Comparison of ENCODE assay signal across 14 cellular contexts in genomic region chr4:3481113-3481531, GRCh38. TPM values are rescaled to one million over a fixed set of nuclear protein-coding genes. Genes with fewer than 3 reads are reported as not detected.
A peak's percentile ranks its signal among the peaks of the same experiment; 100 is the strongest.
DNase-seq lines count a peak whose midpoint lies in the region; ATAC-seq and TF ChIP-seq lines count a peak whose summit lies in the region.
"Had no signal": no experiment of that assay in that cellular context is flagged by ENCODE, and none has a peak within 500 bp of the region (broad histone marks: within the 10 kb centered on the region; RNA-seq: fewer than 3 reads in every experiment).

No MANE protein-coding gene starts in this region.

- H3K9ac ChIP-seq in HUES48 (ENCODE audit: low read depth, low read length) (no peak overlapping the region), mesenchymal stem cell (ENCODE audit: low read length) (no peak overlapping the region)

- TF ChIP-seq CTCF in RWPE1 (conservative IDR thresholded peaks at IDR 0.05; ENCODE audit: low read depth) (no peak), HFFc6 (IDR thresholded peaks at IDR 0.05) (no peak)

- H3K4me3 ChIP-seq in HUES48 (ENCODE audit: low read depth, low read length) (peak overlapping the region; percentile 45), mesenchymal stem cell (ENCODE audit: insufficient read depth in 1 of 2, low read depth in 1 of 2, low read length in 2 of 2) (no peak overlapping the region)
- H3K4me3 ChIP-seq: adrenal gland, upper lobe of left lung had no signal

- POLR2A ChIA-PET in RWPE1 (lab: Yijun Ruan, JAX; ENCODE audit: low non-redundant PET) = no interaction called here

- no peak overlapping the region for H2BK12ac ChIP-seq in mesenchymal stem cell (ENCODE audit: low read length in 2 of 2)

- H3K9me3 Mint-ChIP-seq in HFFc6 = no peaks in the 10 kb centered on the region
- no peaks in the 10 kb centered on the region for H3K9me3 Mint-ChIP-seq in stimulated activated effector memory CD8-positive, alpha-beta T cell treated with anti-CD3 and anti-CD28 coated beads, Interleukin-12 subunit alpha, Interleukin-12 subunit beta, amount 100 ng/mL, for 72 hours
- H3K9me3 Mint-ChIP-seq: activated T-cell treated with anti-CD3 and anti-CD28 coated beads, Interleukin-2, amount 50 U/mL, for 72 hours; nephron had no signal

- H4K91ac ChIP-seq in mesenchymal stem cell (ENCODE audit: low read length) = no peak overlapping the region

- no peak overlapping the region for H3K4me2 ChIP-seq in mesenchymal stem cell (ENCODE audit: low read length, poor library complexity, severe bottlenecking)

- H3K23ac ChIP-seq in mesenchymal stem cell (ENCODE audit: low read length in 2 of 2) = peak overlapping the region in 1 of 2 experiments; percentile 14

- H2BK120ac ChIP-seq in mesenchymal stem cell (ENCODE audit: low read depth, low read length) = no peak overlapping the region

- 32% methylated on average over 5 of the region's 5 CpGs for WGBS in mesenchymal stem cell

- peak overlapping the region; percentile 31 for H2AK5ac ChIP-seq in mesenchymal stem cell (ENCODE audit: low read length, severe bottlenecking)

- H3K4me1 ChIP-seq in HUES48 (ENCODE audit: control insufficient read depth, insufficient read depth, low read length) (peaks cover 22% of the 10 kb centered on the region), mesenchymal stem cell (ENCODE audit: control insufficient read depth, insufficient read depth, low read depth, low read length) (peaks cover 65% of the 10 kb centered on the region)
- H3K4me1 ChIP-seq: adrenal gland had no signal

- H3K18ac ChIP-seq in mesenchymal stem cell (ENCODE audit: low read depth in 1 of 2, low read length in 2 of 2) = no peak overlapping the region

- no peaks in the 10 kb centered on the region for H3K36me3 Mint-ChIP-seq in HFFc6 (ENCODE audit: low read depth)
- no peaks in the 10 kb centered on the region for H3K36me3 Mint-ChIP-seq in stimulated activated effector memory CD8-positive, alpha-beta T cell treated with anti-CD3 and anti-CD28 coated beads, Interleukin-12 subunit alpha, Interleukin-12 subunit beta, amount 100 ng/mL, for 72 hours

- no peak overlapping the region for H3K14ac ChIP-seq in mesenchymal stem cell (ENCODE audit: low read length in 2 of 2)

- H3K9me3 ChIP-seq in HUES48 (ENCODE audit: control insufficient read depth, insufficient read depth, low read length) (no peaks in the 10 kb centered on the region), mesenchymal stem cell (ENCODE audit: control insufficient read depth, low read length) (no peaks in the 10 kb centered on the region)
- H3K9me3 ChIP-seq: adrenal gland, upper lobe of left lung had no signal

- no peak overlapping the region for H2AFZ ChIP-seq in mesenchymal stem cell (ENCODE audit: low read depth, low read length)

- H3K4ac ChIP-seq in mesenchymal stem cell (ENCODE audit: low read depth in 1 of 2, low read length in 2 of 2) = no peak overlapping the region

- peaks cover 12% of the 10 kb centered on the region for H3K27me3 Mint-ChIP-seq in HFFc6 (ENCODE audit: insufficient read depth)

- H3K27ac ChIP-seq in HUES48 (ENCODE audit: low read depth, low read length) (peak overlapping the region; percentile 90), RWPE1 (peak overlapping the region; percentile 16; the same call in 1 of the 2 replicates), mesenchymal stem cell (ENCODE audit: low read length, poor library complexity, severe bottlenecking) (no peak overlapping the region)
- H3K27ac ChIP-seq: adrenal gland, C4-2B, upper lobe of left lung had no signal

- H3K4me3 Mint-ChIP-seq in HFFc6 = no peak overlapping the region
- no peak overlapping the region for H3K4me3 Mint-ChIP-seq in stimulated activated effector memory CD8-positive, alpha-beta T cell treated with anti-CD3 and anti-CD28 coated beads, Interleukin-12 subunit alpha, Interleukin-12 subunit beta, amount 100 ng/mL, for 72 hours
- H3K4me3 Mint-ChIP-seq: activated T-cell treated with anti-CD3 and anti-CD28 coated beads, Interleukin-2, amount 50 U/mL, for 72 hours; nephron had no signal

- H3K4me1 Mint-ChIP-seq in HFFc6 (ENCODE audit: low read depth) = peaks cover 6% of the 10 kb centered on the region
- peaks cover 6% of the 10 kb centered on the region for H3K4me1 Mint-ChIP-seq in stimulated activated effector memory CD8-positive, alpha-beta T cell treated with anti-CD3 and anti-CD28 coated beads, Interleukin-12 subunit alpha, Interleukin-12 subunit beta, amount 100 ng/mL, for 72 hours

- H2BK5ac ChIP-seq in mesenchymal stem cell (ENCODE audit: low read depth, low read length, poor library complexity, severe bottlenecking) = no peak overlapping the region

- H3K27ac Mint-ChIP-seq in HFFc6 = no peak overlapping the region
- H3K27ac Mint-ChIP-seq in stimulated activated effector memory CD8-positive, alpha-beta T cell treated with anti-CD3 and anti-CD28 coated beads, Interleukin-12 subunit alpha, Interleukin-12 subunit beta, amount 100 ng/mL, for 72 hours = no peak overlapping the region
- H3K27ac Mint-ChIP-seq: activated T-cell treated with anti-CD3 and anti-CD28 coated beads, Interleukin-2, amount 50 U/mL, for 72 hours; nephron had no signal

- DNase-seq in COR-L47 (lab: John Stamatoyannopoulos, UW) (peak; percentile 87), RWPE1 (ENCODE audit: low spot score) (no peak), mesenchymal stem cell (no peak), HFFc6 (no peak), NCI-H2029 treated with DMSO at 0.1 percent for 48 hours (lab: John Stamatoyannopoulos, UW) (no peak)
- no peak for DNase-seq in stimulated activated effector memory CD8-positive, alpha-beta T cell treated with anti-CD3 and anti-CD28 coated beads, Interleukin-12 subunit alpha, Interleukin-12 subunit beta, amount 100 ng/mL, for 72 hours (ENCODE audit: low spot score in 2 of 2)

- H3K79me1 ChIP-seq in mesenchymal stem cell (replicated peaks; ENCODE audit: low read length, poor library complexity, severe bottlenecking) = no peaks in the 10 kb centered on the region

- CTCF ChIA-PET in RWPE1 (lab: Yijun Ruan, JAX) = interaction anchor here (0.6 to 2.2 kb wide), 4 partner anchors 10 to 137 kb away, joined by 3 to 9 read pairs (median 6); no protein-coding TSS in a partner anchor

- H3K36me3 ChIP-seq in HUES48 (ENCODE audit: control insufficient read depth, insufficient read depth, low read length) (no peaks in the 10 kb centered on the region), mesenchymal stem cell (ENCODE audit: control insufficient read depth in 1 of 2, insufficient read depth in 2 of 2, low read depth in 1 of 2, low read length in 2 of 2) (no peaks in the 10 kb centered on the region)
- H3K36me3 ChIP-seq: adrenal gland, upper lobe of left lung had no signal

- no peak for ATAC-seq in GM18909 (IDR thresholded peaks at IDR 0.05; ENCODE audit: poor library complexity, unreplicated experiment)
- ATAC-seq in stimulated activated effector memory CD8-positive, alpha-beta T cell treated with anti-CD3 and anti-CD28 coated beads, Interleukin-12 subunit alpha, Interleukin-12 subunit beta, amount 100 ng/mL, for 72 hours = no peak

- no peak overlapping the region for H2BK15ac ChIP-seq in mesenchymal stem cell (ENCODE audit: low read depth, poor library complexity, severe bottlenecking)

- H3K27me3 ChIP-seq in HUES48 (ENCODE audit: control insufficient read depth, insufficient read depth, low read length) (peaks cover 72% of the 10 kb centered on the region), mesenchymal stem cell (ENCODE audit: control insufficient read depth in 1 of 2, insufficient read depth in 1 of 2, low read length in 2 of 2) (peaks cover 0 to 77% of the 10 kb centered on the region in 2 experiments)

- H4K8ac ChIP-seq in mesenchymal stem cell (ENCODE audit: low read length) = peak overlapping the region; percentile 12

RNA-seq across cellular contexts. Expression of gene DOK7, which starts 18.0 kb away (rescaled TPM):
- polyA plus RNA-seq in mesenchymal stem cell (2013, experiment 1 of 2) = not detected
- not detected for polyA plus RNA-seq in mesenchymal stem cell (2013, experiment 2 of 2)
- not detected for total RNA-seq in HFFc6 (2021; fragmentation: NEBNext Ultra II Directional; extraction: Animal tissue kit (Norgen Biotek cat#: 25700))
- total RNA-seq: activated T-cell treated with anti-CD3 and anti-CD28 coated beads, Interleukin-2, amount 50 U/mL, for 72 hours had no signal

RNA-seq across cellular contexts. Expression of gene HGFAC, which starts 39.4 kb away (rescaled TPM):
- 0.10 TPM for polyA plus RNA-seq in mesenchymal stem cell (2013, experiment 1 of 2)
- polyA plus RNA-seq in mesenchymal stem cell (2013, experiment 2 of 2) = 0.01 TPM
- total RNA-seq in HFFc6 (2021; fragmentation: NEBNext Ultra II Directional; extraction: Animal tissue kit (Norgen Biotek cat#: 25700)) = under 1 TPM in 1 of 6 experiments, not detected in 5; 0.07 TPM
- total RNA-seq: Daoy had no signal

RNA-seq across cellular contexts. Expression of gene LRPAP1, which starts 51.1 kb away (rescaled TPM):
- 119 TPM for polyA plus RNA-seq in mesenchymal stem cell (2013, experiment 1 of 2)
- polyA plus RNA-seq in mesenchymal stem cell (2013, experiment 2 of 2) = 122 TPM
- 100 to 1,000 TPM; 130 to 175 (median 161) TPM for total RNA-seq in HFFc6 (2021; fragmentation: NEBNext Ultra II Directional; extraction: Animal tissue kit (Norgen Biotek cat#: 25700))
